ENCODE assay signal across 28 cellular contexts in the genomic region with DNA sequence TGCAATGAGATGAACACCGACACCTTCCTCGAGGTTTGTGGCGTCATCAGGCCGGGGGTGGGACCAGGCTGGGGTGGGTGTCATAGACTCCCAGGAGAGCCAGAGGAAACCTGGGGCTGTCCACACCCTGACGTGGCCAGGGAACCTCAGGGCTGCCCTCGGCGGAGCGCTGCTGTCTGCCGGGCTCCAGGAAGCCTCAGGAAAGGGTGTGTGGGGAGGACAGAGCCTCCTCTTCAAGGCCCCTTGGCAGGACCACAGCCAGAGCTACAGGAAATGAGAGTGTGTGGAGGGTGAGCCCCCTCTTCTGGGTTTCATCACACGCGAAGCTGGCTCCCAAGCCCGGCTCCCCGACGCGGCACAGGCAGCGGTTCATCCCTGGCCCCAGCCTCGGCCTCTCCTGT. TPM values are rescaled to one million over a fixed set of nuclear protein-coding genes. Genes with fewer than 3 reads are reported as not detected.
A peak's percentile ranks its signal among the peaks of the same experiment; 100 is the strongest.
DNase-seq lines count a peak whose midpoint lies in the region; ATAC-seq and TF ChIP-seq lines count a peak whose summit lies in the region.
"Had no signal": no experiment of that assay in that cellular context is flagged by ENCODE, and none has a peak within 500 bp of the region (broad histone marks: within the 10 kb centered on the region; RNA-seq: fewer than 3 reads in every experiment).

No MANE protein-coding gene starts in this region.

- no peak for TF ChIP-seq POLR2A in esophagus muscularis mucosa (IDR thresholded peaks at IDR 0.05; ENCODE audit: low read depth)

- intact Hi-C loops in esophagus muscularis mucosa (cut with DNase I) (no loop called here), psoas muscle (cut with DNase I) (no loop called here), upper lobe of right lung (cut with DNase I) (no loop called here)

- H3K9me3 Mint-ChIP-seq in activated T-cell treated with anti-CD3 and anti-CD28 coated beads, Interleukin-2, amount 50 U/mL, for 24 hours: no peaks in the 10 kb centered on the region
- no peaks in the 10 kb centered on the region for H3K9me3 Mint-ChIP-seq in activated T-cell treated with anti-CD3 and anti-CD28 coated beads, Interleukin-2, amount 50 U/mL, for 4 hours
- H3K9me3 Mint-ChIP-seq in activated naive CD8-positive, alpha-beta T cell treated with anti-CD3 and anti-CD28 coated beads, Interleukin-2, amount 50 U/mL, for 24 hours: no peaks in the 10 kb centered on the region
- H3K9me3 Mint-ChIP-seq: H9, neural crest cell had no signal

- ATAC-seq in activated T-cell treated with anti-CD3 and anti-CD28 coated beads, Interleukin-2, amount 50 U/mL, for 4 hours: no peak
- ATAC-seq in psoas muscle (peak; percentile 18 to 39 (median 33)), upper lobe of right lung (no peak)
- ATAC-seq in activated naive CD8-positive, alpha-beta T cell treated with anti-CD3 and anti-CD28 coated beads, Interleukin-2, amount 50 U/mL, for 24 hours: no peak

- H3K27me3 ChIP-seq in esophagus muscularis mucosa (no peaks in the 10 kb centered on the region), psoas muscle (ENCODE audit: insufficient read depth in 3 of 3, low read length in 2 of 3) (no peaks in the 10 kb centered on the region), upper lobe of right lung (no peaks in the 10 kb centered on the region)
- H3K27me3 ChIP-seq: adrenal gland, upper lobe of left lung had no signal

- WGBS in esophagus muscularis mucosa: 56% methylated on average over 16 of the region's 17 CpGs
- 69 to 77% (median 69%) methylated on average over 17 of the region's 17 CpGs for WGBS in psoas muscle, 3 donors

- TF ChIP-seq EP300 in esophagus muscularis mucosa (IDR thresholded peaks at IDR 0.05): no peak

- H3K36me3 ChIP-seq in esophagus muscularis mucosa (peaks cover 50 to 92% (median 88%) of the 10 kb centered on the region in 4 donors), psoas muscle (ENCODE audit: insufficient read depth in 1 of 2, low read depth in 1 of 2) (peaks cover 0 to 83% of the 10 kb centered on the region in 2 donors), upper lobe of right lung (peaks cover 65% of the 10 kb centered on the region)

- H3K4me3 Mint-ChIP-seq in activated T-cell treated with anti-CD3 and anti-CD28 coated beads, Interleukin-2, amount 50 U/mL, for 24 hours: no peak overlapping the region
- H3K4me3 Mint-ChIP-seq in activated T-cell treated with anti-CD3 and anti-CD28 coated beads, Interleukin-2, amount 50 U/mL, for 4 hours: no peak overlapping the region
- no peak overlapping the region for H3K4me3 Mint-ChIP-seq in activated naive CD8-positive, alpha-beta T cell treated with anti-CD3 and anti-CD28 coated beads, Interleukin-2, amount 50 U/mL, for 24 hours
- H3K4me3 Mint-ChIP-seq: brain, H9, neural crest cell had no signal

- H3K9me3 ChIP-seq in esophagus muscularis mucosa: no peaks in the 10 kb centered on the region
- no peaks in the 10 kb centered on the region for H3K9me3 ChIP-seq in psoas muscle
- no peaks in the 10 kb centered on the region for H3K9me3 ChIP-seq in upper lobe of right lung
- H3K9me3 ChIP-seq: adrenal gland, upper lobe of left lung had no signal

- H3K4me3 ChIP-seq in esophagus muscularis mucosa: peak overlapping the region in 1 of 4 donors; percentile 9
- H3K4me3 ChIP-seq in psoas muscle: no peak overlapping the region
- H3K4me3 ChIP-seq in upper lobe of right lung: no peak overlapping the region
- H3K4me3 ChIP-seq: adrenal gland, PC-9, upper lobe of left lung had no signal

- H3K4me1 ChIP-seq in esophagus muscularis mucosa (peaks cover 10 to 12% (median 11%) of the 10 kb centered on the region in 4 donors), psoas muscle (peaks cover 7% of the 10 kb centered on the region), upper lobe of right lung (peaks cover 8% of the 10 kb centered on the region)

- peaks cover 13% of the 10 kb centered on the region for H3K4me1 Mint-ChIP-seq in activated T-cell treated with anti-CD3 and anti-CD28 coated beads, Interleukin-2, amount 50 U/mL, for 24 hours (ENCODE audit: low read depth)
- H3K4me1 Mint-ChIP-seq in activated T-cell treated with anti-CD3 and anti-CD28 coated beads, Interleukin-2, amount 50 U/mL, for 4 hours (ENCODE audit: low read depth): peaks cover 6% of the 10 kb centered on the region
- peaks cover 13% of the 10 kb centered on the region for H3K4me1 Mint-ChIP-seq in activated naive CD8-positive, alpha-beta T cell treated with anti-CD3 and anti-CD28 coated beads, Interleukin-2, amount 50 U/mL, for 24 hours
- H3K4me1 Mint-ChIP-seq: brain, neural crest cell had no signal

- peak; percentile 23 for DNase-seq in activated T-cell treated with anti-CD3 and anti-CD28 coated beads, Interleukin-2, amount 50 U/mL, for 24 hours
- no peak for DNase-seq in activated T-cell treated with anti-CD3 and anti-CD28 coated beads, Interleukin-2, amount 50 U/mL, for 4 hours
- DNase-seq in esophagus muscularis mucosa (ENCODE audit: extremely low spot score) (no peak), psoas muscle (peak; percentile 67 to 76), upper lobe of right lung (peak; percentile 51), midbrain (lab: John Stamatoyannopoulos, UW) (no peak), occipital lobe (lab: John Stamatoyannopoulos, UW) (no peak)
- no peak for DNase-seq in activated naive CD8-positive, alpha-beta T cell treated with anti-CD3 and anti-CD28 coated beads, Interleukin-2, amount 50 U/mL, for 24 hours
- DNase-seq: activated CD4-positive, alpha-beta T cell treated with anti-CD3 and anti-CD28 coated beads for 48 hours; activated gamma-delta T cell; activated T-cell treated with anti-CD3 and anti-CD28 coated beads, Interleukin-2, amount 50 U/mL, for 1 hour; DMS79; H9; hippocampal formation; Karpas-422; mammary epithelial cell; NCI-H1417; NCI-H2029 treated with DMSO at 0.1 percent for 48 hours; NCI-H526 treated with DMSO at 0.1 percent for 48 hours; PC-9; SIG-M5; stimulated activated CD4-positive, alpha-beta T cell treated with anti-CD3 and anti-CD28 coated beads, Interleukin-12 subunit alpha, Interleukin-12 subunit beta, amount 100 ng/mL, for 4 hours; stimulated activated CD4-positive, alpha-beta T cell treated with anti-CD3 and anti-CD28 coated beads, Interleukin-4, amount 100 ng/mL, for 1 hour had no signal

- no peak overlapping the region for H3K27ac Mint-ChIP-seq in activated T-cell treated with anti-CD3 and anti-CD28 coated beads, Interleukin-2, amount 50 U/mL, for 24 hours
- no peak overlapping the region for H3K27ac Mint-ChIP-seq in activated naive CD8-positive, alpha-beta T cell treated with anti-CD3 and anti-CD28 coated beads, Interleukin-2, amount 50 U/mL, for 24 hours

- no peaks in the 10 kb centered on the region for H3K27me3 Mint-ChIP-seq in activated T-cell treated with anti-CD3 and anti-CD28 coated beads, Interleukin-2, amount 50 U/mL, for 24 hours
- H3K27me3 Mint-ChIP-seq in activated T-cell treated with anti-CD3 and anti-CD28 coated beads, Interleukin-2, amount 50 U/mL, for 4 hours (ENCODE audit: low read depth): no peaks in the 10 kb centered on the region
- H3K27me3 Mint-ChIP-seq in activated naive CD8-positive, alpha-beta T cell treated with anti-CD3 and anti-CD28 coated beads, Interleukin-2, amount 50 U/mL, for 24 hours: no peaks in the 10 kb centered on the region
- H3K27me3 Mint-ChIP-seq: brain had no signal

- TF ChIP-seq CTCF in esophagus muscularis mucosa (IDR thresholded peaks at IDR 0.05) (no peak), psoas muscle (IDR thresholded peaks at IDR 0.05) (no peak), upper lobe of right lung (IDR thresholded peaks at IDR 0.05) (no peak)

- H3K27ac ChIP-seq in esophagus muscularis mucosa (replicated peaks in 1 of 4) (peak overlapping the region; percentile 31 to 58 (median 51)), psoas muscle (no peak overlapping the region), upper lobe of right lung (no peak overlapping the region)
- H3K27ac ChIP-seq: adrenal gland, parathyroid adenoma, PC-9, upper lobe of left lung had no signal

- peaks cover 55% of the 10 kb centered on the region for H3K36me3 Mint-ChIP-seq in activated T-cell treated with anti-CD3 and anti-CD28 coated beads, Interleukin-2, amount 50 U/mL, for 24 hours (ENCODE audit: low read depth)
- peaks cover 27% of the 10 kb centered on the region for H3K36me3 Mint-ChIP-seq in activated T-cell treated with anti-CD3 and anti-CD28 coated beads, Interleukin-2, amount 50 U/mL, for 4 hours (ENCODE audit: insufficient read depth)
- H3K36me3 Mint-ChIP-seq in activated naive CD8-positive, alpha-beta T cell treated with anti-CD3 and anti-CD28 coated beads, Interleukin-2, amount 50 U/mL, for 24 hours (ENCODE audit: low read depth): peaks cover 15% of the 10 kb centered on the region

RNA-seq across cellular contexts. Expression of a gene that starts 6.1 kb away (rescaled TPM):
- total RNA-seq in activated T-cell treated with anti-CD3 and anti-CD28 coated beads, Interleukin-2, amount 50 U/mL, for 4 hours: 10 to 100 TPM; 11.5 to 17.2 (median 16.4) TPM
- 10 to 100 TPM; 29.0 to 59.0 (median 50.5) TPM for total RNA-seq in esophagus muscularis mucosa
- 10 to 100 TPM; 29.1 to 52.3 (median 36.4) TPM for total RNA-seq in psoas muscle
- polyA plus RNA-seq in psoas muscle: 10 to 100 TPM; 18.4 to 41.9 (median 29.1) TPM
- total RNA-seq in upper lobe of right lung: 41.6 TPM
- total RNA-seq in occipital lobe: 7.5 TPM

RNA-seq across cellular contexts. Expression of a gene that starts 47.7 kb away (rescaled TPM):
- total RNA-seq in activated T-cell treated with anti-CD3 and anti-CD28 coated beads, Interleukin-2, amount 50 U/mL, for 4 hours: 10 to 100 TPM; 52.2 to 67.6 (median 55.4) TPM
- total RNA-seq in esophagus muscularis mucosa: 10 to 100 TPM; 36.6 to 57.7 (median 43.5) TPM
- 10 to 100 TPM; 17.9 to 26.3 (median 21.1) TPM for total RNA-seq in psoas muscle
- 10 to 100 TPM; 17.5 to 58.1 (median 20.0) TPM for polyA plus RNA-seq in psoas muscle
- 57.0 TPM for total RNA-seq in upper lobe of right lung
- total RNA-seq in occipital lobe: 33.2 TPM

Comparison
In these comparisons a context has a peak if more than half of its experiments do, and no peak if none do; other contexts are left out.
1. DNase-seq: peak in activated T-cell treated with anti-CD3 and anti-CD28 coated beads, Interleukin-2, amount 50 U/mL, for 24 hours (single experiment), psoas muscle (2 of 2) and upper lobe of right lung (single experiment); none in activated T-cell treated with anti-CD3 and anti-CD28 coated beads, Interleukin-2, amount 50 U/mL, for 4 hours (single experiment), esophagus muscularis mucosa (single experiment), midbrain (single experiment), activated naive CD8-positive, alpha-beta T cell treated with anti-CD3 and anti-CD28 coated beads, Interleukin-2, amount 50 U/mL, for 24 hours (single experiment) and occipital lobe (single experiment).
2. ATAC-seq: peak in psoas muscle (4 of 4); none in activated T-cell treated with anti-CD3 and anti-CD28 coated beads, Interleukin-2, amount 50 U/mL, for 4 hours (0 of 2), upper lobe of right lung (single experiment) and activated naive CD8-positive, alpha-beta T cell treated with anti-CD3 and anti-CD28 coated beads, Interleukin-2, amount 50 U/mL, for 24 hours (single experiment).
3. H3K27ac ChIP-seq: peak in esophagus muscularis mucosa (4 of 4); none in psoas muscle (single experiment) and upper lobe of right lung (single experiment).